In genomic region chr6:1903780-1904493, GRCh38 we compare ENCODE assay signal across 17 cellular contexts.
DNase-seq lines count a peak whose midpoint lies in the region; FAIRE-seq and TF ChIP-seq lines count a peak whose summit lies in the region.
"Had no signal": no experiment of that assay in that cellular context is flagged by ENCODE, and none has a peak within 500 bp of the region (broad histone marks: within the 10 kb centered on the region; RNA-seq: fewer than 3 reads in every experiment).

No MANE protein-coding gene starts in this region.

- no peak overlapping the region for H2BK15ac ChIP-seq in neuronal stem cell (ENCODE audit: low read length)

- no peaks in the 10 kb centered on the region for H3K9me2 ChIP-seq in hepatocyte (replicated peaks; ENCODE audit: insufficient read depth)

- no peak for TF ChIP-seq POLR2A in endothelial cell of umbilical vein (IDR thresholded peaks at IDR 0.05; ENCODE audit: low read depth, low read length)

- no peak overlapping the region for H4K8ac ChIP-seq in neuronal stem cell (ENCODE audit: low read depth, low read length)

- no peak overlapping the region for H2AK5ac ChIP-seq in neuronal stem cell (ENCODE audit: low read depth, low read length)

- H3K23ac ChIP-seq in neuronal stem cell (ENCODE audit: low read depth, low read length, poor library complexity) = no peak overlapping the region

- no peaks in the 10 kb centered on the region for H3K79me2 ChIP-seq in endothelial cell of umbilical vein (ENCODE audit: control insufficient read depth, insufficient read depth, low read length)
- no peaks in the 10 kb centered on the region for H3K79me2 ChIP-seq in hepatocyte

- no peaks in the 10 kb centered on the region for H3K9me1 ChIP-seq in endothelial cell of umbilical vein (replicated peaks; ENCODE audit: control insufficient read depth, extremely low read depth, insufficient read depth, low read length)

- no peak overlapping the region for H3K18ac ChIP-seq in neuronal stem cell (ENCODE audit: low read length)

- DNase-seq in left ventricle myocardium inferior = no peak
- DNase-seq in right atrium auricular region (ENCODE audit: low spot score) = no peak
- peak; percentile 72 for DNase-seq in endothelial cell of umbilical vein (ENCODE audit: low read depth, low spot score)
- DNase-seq in neuronal stem cell (ENCODE audit: low spot score) = no peak
- no peak for DNase-seq in NCI-H187 treated with DMSO at 0.1 percent for 48 hours (lab: John Stamatoyannopoulos, UW)
- DNase-seq in GM10266 (ENCODE audit: extremely low spot score) = no peak
- DNase-seq in MV-4-11 (lab: John Stamatoyannopoulos, UW) = no peak
- DNase-seq in hepatocyte (ENCODE audit: low spot score) = no peak
- DNase-seq: activated B cell treated with CpG ODN at 0.5 μM for 24 hours; activated CD8-positive, alpha-beta T cell treated with anti-CD3 and anti-CD28 coated beads, Interleukin-2, amount 10 ng/mL, durations not matched to agents 7 days and 5 days; activated naive CD8-positive, alpha-beta T cell treated with anti-CD3 and anti-CD28 coated beads, Interleukin-2, amount 50 U/mL, for 24 hours; activated T-cell treated with anti-CD3 and anti-CD28 coated beads, Interleukin-2, amount 50 U/mL, for 72 hours; effector CD8-positive, alpha-beta T cell; NCI-H2081 treated with DMSO at 0.1 percent for 48 hours had no signal

- H3K4ac ChIP-seq in neuronal stem cell (ENCODE audit: low read length) = no peak overlapping the region

- H4K91ac ChIP-seq in neuronal stem cell (ENCODE audit: low read depth, low read length, poor library complexity) = no peak overlapping the region

- no peak overlapping the region for H3K14ac ChIP-seq in neuronal stem cell (ENCODE audit: low read length)

- CTCF ChIA-PET in endothelial cell of umbilical vein (lab: Charles Lee) = interaction anchor here (0.5 to 1.8 kb wide), 4 partner anchors 10 to 200 kb away, joined by 3 to 6 read pairs (median 4); no protein-coding TSS in a partner anchor

- H3K4me3 ChIP-seq in left ventricle myocardium inferior = no peak overlapping the region
- no peak overlapping the region for H3K4me3 ChIP-seq in right atrium auricular region
- H3K4me3 ChIP-seq in endothelial cell of umbilical vein (replicated peaks in 1 of 3; ENCODE audit: insufficient read depth in 1 of 3, low read depth in 1 of 3, low read length in 3 of 3) = no peak overlapping the region
- H3K4me3 ChIP-seq in neuronal stem cell (ENCODE audit: low read length in 2 of 2) = no peak overlapping the region
- no peak overlapping the region for H3K4me3 ChIP-seq in hepatocyte
- H3K4me3 ChIP-seq: BLaER1 treated with 17β-estradiol and CSF1 and Interleukin-3, amounts not matched to agents 10 nM and 100 nM had no signal

- H2BK12ac ChIP-seq in neuronal stem cell (ENCODE audit: low read length) = no peak overlapping the region

- peak overlapping the region; percentile 74 for H2AFZ ChIP-seq in endothelial cell of umbilical vein (ENCODE audit: low read depth, low read length)
- peak overlapping the region; percentile 76 for H2AFZ ChIP-seq in neuronal stem cell (ENCODE audit: low read length)
- no peak overlapping the region for H2AFZ ChIP-seq in hepatocyte

- no peak for TF ChIP-seq CTCF in left ventricle myocardium inferior (IDR thresholded peaks at IDR 0.05; ENCODE audit: borderline replicate concordance)
- TF ChIP-seq CTCF in right atrium auricular region (IDR thresholded peaks at IDR 0.05) = no peak
- TF ChIP-seq CTCF in endothelial cell of umbilical vein (IDR thresholded peaks at IDR 0.05; ENCODE audit: extremely low read depth in 1 of 2, insufficient read depth in 1 of 2, low read depth in 1 of 2, low read length in 2 of 2) = no peak
- TF ChIP-seq CTCF in GM10266 (IDR thresholded peaks at IDR 0.05; ENCODE audit: control insufficient read depth, insufficient read depth, low read depth, missing control alignments) = no peak
- no peak for TF ChIP-seq CTCF in hepatocyte (IDR thresholded peaks at IDR 0.05; ENCODE audit: poor library complexity)

- H4K20me1 ChIP-seq in endothelial cell of umbilical vein (replicated peaks; ENCODE audit: control insufficient read depth, extremely low read depth, insufficient read depth, low read length) = no peaks in the 10 kb centered on the region
- no peaks in the 10 kb centered on the region for H4K20me1 ChIP-seq in hepatocyte (ENCODE audit: insufficient read depth, poor library complexity, severe bottlenecking)
- H4K20me1 ChIP-seq: BLaER1 treated with 17β-estradiol and CSF1 and Interleukin-3, amounts not matched to agents 10 nM and 100 nM had no signal

- H3K27ac ChIP-seq in left ventricle myocardium inferior (replicated peaks) (peak overlapping the region; percentile 11), right atrium auricular region (no peak overlapping the region), endothelial cell of umbilical vein (ENCODE audit: insufficient read depth, low read depth, low read length) (peak overlapping the region; percentile 5), neuronal stem cell (replicated peaks; ENCODE audit: low read length) (no peak overlapping the region), hepatocyte (no peak overlapping the region)
- H3K27ac ChIP-seq: BLaER1 treated with 17β-estradiol and CSF1 and Interleukin-3, amounts not matched to agents 10 nM and 100 nM had no signal

- peak overlapping the region; percentile 29 for H3K9ac ChIP-seq in endothelial cell of umbilical vein (replicated peaks; ENCODE audit: extremely low read depth, insufficient read depth, low read length)
- no peak overlapping the region for H3K9ac ChIP-seq in neuronal stem cell (ENCODE audit: low read depth, low read length, poor library complexity)
- H3K9ac ChIP-seq: BLaER1 treated with 17β-estradiol and CSF1 and Interleukin-3, amounts not matched to agents 10 nM and 100 nM had no signal

- FAIRE-seq in endothelial cell of umbilical vein (lab: Jason Lieb, UNC) = no peak
- FAIRE-seq: A204.1, keratinocyte had no signal

- no peak overlapping the region for H2BK120ac ChIP-seq in neuronal stem cell (ENCODE audit: low read depth, low read length)

- H3K36me3 ChIP-seq in left ventricle myocardium inferior = no peaks in the 10 kb centered on the region
- H3K36me3 ChIP-seq in right atrium auricular region = no peaks in the 10 kb centered on the region
- H3K36me3 ChIP-seq in endothelial cell of umbilical vein (ENCODE audit: control insufficient read depth in 2 of 2, extremely low read depth in 1 of 2, insufficient read depth in 2 of 2, low read length in 2 of 2) = no peaks in the 10 kb centered on the region
- no peaks in the 10 kb centered on the region for H3K36me3 ChIP-seq in neuronal stem cell (replicated peaks in 1 of 2; ENCODE audit: control insufficient read depth in 2 of 2, insufficient read depth in 2 of 2, low read length in 2 of 2)
- no peaks in the 10 kb centered on the region for H3K36me3 ChIP-seq in hepatocyte (replicated peaks; ENCODE audit: insufficient read depth, low read depth)
- H3K36me3 ChIP-seq: BLaER1 treated with 17β-estradiol and CSF1 and Interleukin-3, amounts not matched to agents 10 nM and 100 nM had no signal

- H3K27me3 ChIP-seq in left ventricle myocardium inferior (ENCODE audit: low read depth) (no peaks in the 10 kb centered on the region), right atrium auricular region (no peaks in the 10 kb centered on the region), endothelial cell of umbilical vein (ENCODE audit: control insufficient read depth in 2 of 2, insufficient read depth in 2 of 2, low read length in 2 of 2) (no peaks in the 10 kb centered on the region), neuronal stem cell (ENCODE audit: control insufficient read depth in 3 of 3, insufficient read depth in 3 of 3, low read depth in 1 of 3, low read length in 3 of 3) (no peaks in the 10 kb centered on the region), hepatocyte (no peaks in the 10 kb centered on the region)
- H3K27me3 ChIP-seq: BLaER1 treated with 17β-estradiol and CSF1 and Interleukin-3, amounts not matched to agents 10 nM and 100 nM had no signal

- BruUV-seq in endothelial cell of umbilical vein (replicated peaks; lab: Mats Ljungman, UMichigan) = no TSS peak

- H2BK5ac ChIP-seq in neuronal stem cell (ENCODE audit: low read length) = no peak overlapping the region

- dilution Hi-C loops in endothelial cell of umbilical vein (cut with MboI; ENCODE audit: extremely low pct_ligation_motif_present, low sequenced_read_pairs) = no loop called here

- peaks cover 6% of the 10 kb centered on the region for H3K4me1 ChIP-seq in left ventricle myocardium inferior
- no peaks in the 10 kb centered on the region for H3K4me1 ChIP-seq in right atrium auricular region
- H3K4me1 ChIP-seq in endothelial cell of umbilical vein (ENCODE audit: control insufficient read depth, extremely low read depth, insufficient read depth, low read length) = peaks cover 18% of the 10 kb centered on the region
- peaks cover 7 to 15% of the 10 kb centered on the region in 2 donors for H3K4me1 ChIP-seq in neuronal stem cell (ENCODE audit: control insufficient read depth in 2 of 2, insufficient read depth in 1 of 2, low read depth in 1 of 2, low read length in 2 of 2)
- peaks cover 3% of the 10 kb centered on the region for H3K4me1 ChIP-seq in hepatocyte (ENCODE audit: insufficient read depth)
- H3K4me1 ChIP-seq: BLaER1 treated with 17β-estradiol and CSF1 and Interleukin-3, amounts not matched to agents 10 nM and 100 nM had no signal

- H3K9me3 ChIP-seq in left ventricle myocardium inferior (replicated peaks) (no peaks in the 10 kb centered on the region), right atrium auricular region (no peaks in the 10 kb centered on the region), endothelial cell of umbilical vein (replicated peaks; ENCODE audit: control insufficient read depth, insufficient read depth, low read length) (no peaks in the 10 kb centered on the region), neuronal stem cell (replicated peaks in 1 of 2; ENCODE audit: control insufficient read depth in 2 of 2, insufficient read depth in 1 of 2, low read depth in 1 of 2, low read length in 2 of 2) (no peaks in the 10 kb centered on the region), hepatocyte (ENCODE audit: low read depth) (no peaks in the 10 kb centered on the region)
- H3K9me3 ChIP-seq: BLaER1 treated with 17β-estradiol and CSF1 and Interleukin-3, amounts not matched to agents 10 nM and 100 nM had no signal

- no CpG with 5 or more reads among the region's 9 CpGs for WGBS in neuronal stem cell (ENCODE audit: extremely low coverage in 2 of 2, insufficient read length in 2 of 2, insufficient replicate concordance in 1 of 2), 2 donors
- 63% methylated on average over 9 of the region's 9 CpGs for WGBS in hepatocyte (ENCODE audit: low lambda C conversion rate, missing lambda C conversion rate)

- H3K4me2 ChIP-seq in endothelial cell of umbilical vein (ENCODE audit: insufficient read depth, low read length) (peak overlapping the region; percentile 46), neuronal stem cell (ENCODE audit: insufficient read depth, low read length, poor library complexity, severe bottlenecking) (no peak overlapping the region), hepatocyte (no peak overlapping the region)
- H3K4me2 ChIP-seq: BLaER1 treated with 17β-estradiol and CSF1 and Interleukin-3, amounts not matched to agents 10 nM and 100 nM had no signal

- H3K79me1 ChIP-seq in neuronal stem cell (ENCODE audit: low read depth, low read length) = no peaks in the 10 kb centered on the region

- POLR2A ChIA-PET in endothelial cell of umbilical vein (lab: Charles Lee) = no interaction called here

- intact Hi-C loops in left ventricle myocardium inferior (cut with micrococcal nuclease) (no loop called here), endothelial cell of umbilical vein (cut with micrococcal nuclease) (loop anchor here (2.0 kb wide), 1 partner anchor 71 kb away; no protein-coding TSS in a partner anchor)

Comparison
In these comparisons a context has a peak if more than half of its experiments do, and no peak if none do; other contexts are left out.
1. H3K27ac ChIP-seq: peak in left ventricle myocardium inferior (single experiment) and endothelial cell of umbilical vein (single experiment); none in right atrium auricular region (0 of 2), neuronal stem cell (single experiment) and hepatocyte (single experiment).